Comparison of ENCODE assay signal across 15 cellular contexts in the genomic region with DNA sequence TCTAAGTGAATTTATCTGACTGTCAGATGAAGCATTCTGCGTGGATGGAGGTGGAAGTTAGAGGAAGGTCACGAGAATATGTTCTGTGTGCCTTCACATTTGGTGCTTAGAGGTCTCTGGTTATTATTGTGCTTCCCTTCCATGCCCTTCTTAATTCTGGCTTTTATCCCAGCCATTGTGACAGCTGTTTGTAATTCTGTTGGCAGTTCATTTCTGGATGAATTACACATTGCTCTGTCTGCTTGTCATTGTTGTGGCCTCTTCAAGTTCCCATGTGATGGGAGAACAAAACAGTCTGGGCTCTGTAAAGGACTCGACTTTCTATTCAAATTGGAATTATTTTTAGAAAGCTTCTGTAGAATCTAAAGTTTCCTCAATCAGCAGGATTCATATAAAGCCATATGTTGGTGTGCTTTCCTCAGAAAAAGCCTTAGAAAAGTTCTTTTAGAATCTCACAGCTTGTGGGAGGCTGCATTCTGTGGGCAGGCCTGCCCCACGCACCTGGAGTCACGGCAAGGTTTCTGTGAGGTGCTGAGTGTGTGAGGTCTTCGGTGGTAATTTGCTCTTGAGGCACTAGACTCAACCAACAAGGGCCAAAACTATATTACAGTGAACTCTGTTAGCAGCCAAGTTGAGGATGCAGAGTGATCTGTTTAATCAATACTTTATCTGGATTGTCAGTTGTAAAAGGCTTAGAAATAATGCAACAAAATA.
A peak's percentile ranks its signal among the peaks of the same experiment; 100 is the strongest.
DNase-seq lines count a peak whose midpoint lies in the region; ATAC-seq, FAIRE-seq and TF ChIP-seq lines count a peak whose summit lies in the region.
"Had no signal": no experiment of that assay in that cellular context is flagged by ENCODE, and none has a peak within 500 bp of the region (broad histone marks: within the 10 kb centered on the region; RNA-seq: fewer than 3 reads in every experiment).

No MANE protein-coding gene starts in this region.

- no peak for DNase-seq in Right ventricle myocardium inferior (ENCODE audit: missing footprints)
- no peak for DNase-seq in cardiac septum (ENCODE audit: low spot score)
- peak; percentile 1 for DNase-seq in brain microvascular endothelial cell
- DNase-seq in keratinocyte (ENCODE audit: low read depth, low spot score) = no peak
- no peak for DNase-seq in SIG-M5 (lab: John Stamatoyannopoulos, UW)
- DNase-seq: activated CD4-positive, alpha-beta T cell treated with anti-CD3 and anti-CD28 coated beads, Interleukin-2, amount 10 ng/mL, durations not matched to agents 7 days and 5 days; Karpas-422; lower lobe of right lung; occipital lobe; upper lobe of right lung had no signal

- H4K20me1 ChIP-seq in keratinocyte (ENCODE audit: control insufficient read depth, extremely low read depth, insufficient read depth, low read length) = no peaks in the 10 kb centered on the region

- no peaks in the 10 kb centered on the region for H3K9me1 ChIP-seq in keratinocyte (ENCODE audit: control insufficient read depth, extremely low read depth, insufficient read depth, low read length)

- peak; percentile 85 for ATAC-seq in Right ventricle myocardium inferior
- ATAC-seq in GM18511 (IDR thresholded peaks at IDR 0.05; ENCODE audit: unreplicated experiment) = no peak
- no peak for ATAC-seq in HG03139 (IDR thresholded peaks at IDR 0.05; ENCODE audit: unreplicated experiment)
- no peak for ATAC-seq in HG03175 (IDR thresholded peaks at IDR 0.05; ENCODE audit: unreplicated experiment)
- ATAC-seq: lower lobe of right lung, Panc1, upper lobe of right lung had no signal

- H3K27me3 ChIP-seq in brain microvascular endothelial cell (replicated peaks) (no peaks in the 10 kb centered on the region), keratinocyte (ENCODE audit: control insufficient read depth, extremely low read depth, insufficient read depth, low read length) (no peaks in the 10 kb centered on the region)
- H3K27me3 ChIP-seq: upper lobe of right lung had no signal

- H2AFZ ChIP-seq in keratinocyte (ENCODE audit: control insufficient read depth, low read length) = no peak overlapping the region

- no peak overlapping the region for H3K4me3 ChIP-seq in brain microvascular endothelial cell (ENCODE audit: low read depth, low read length)
- H3K4me3 ChIP-seq in keratinocyte (ENCODE audit: control insufficient read depth in 2 of 3, extremely low read depth in 1 of 3, insufficient read depth in 2 of 3, low read depth in 1 of 3, low read length in 3 of 3) = no peak overlapping the region
- H3K4me3 ChIP-seq: lower lobe of right lung, upper lobe of right lung had no signal

- FAIRE-seq in keratinocyte (lab: Jason Lieb, UNC) = peak; percentile 43
- FAIRE-seq: GM12892 had no signal

- no peak overlapping the region for H3K27ac ChIP-seq in brain microvascular endothelial cell
- no peak overlapping the region for H3K27ac ChIP-seq in keratinocyte (ENCODE audit: control insufficient read depth, insufficient read depth, low read length)
- H3K27ac ChIP-seq: lower lobe of right lung, upper lobe of right lung had no signal

- no peaks in the 10 kb centered on the region for H3K79me2 ChIP-seq in keratinocyte (ENCODE audit: control insufficient read depth, insufficient read depth, low read length)

- intact Hi-C loops in Right ventricle myocardium inferior (cut with DNase I) = loop anchor here (1.0 kb wide), 1 partner anchor 31 kb away; no protein-coding TSS in a partner anchor
- intact Hi-C loops in cardiac septum (cut with DNase I) = no loop called here

- H3K9me3 ChIP-seq in keratinocyte (ENCODE audit: control insufficient read depth, low read depth, low read length) = no peaks in the 10 kb centered on the region
- H3K9me3 ChIP-seq: upper lobe of right lung had no signal

- H3K9ac ChIP-seq in keratinocyte (ENCODE audit: control insufficient read depth, extremely low read depth, insufficient read depth, low read length) = no peak overlapping the region

- in situ Hi-C loops in brain microvascular endothelial cell (cut with HindIII; ENCODE audit: low pct_ligation_motif_present, low sequenced_read_pairs) = no loop called here

- no peak overlapping the region for H3K4me2 ChIP-seq in keratinocyte (ENCODE audit: control insufficient read depth, extremely low read depth, insufficient read depth, low read depth, low read length)

- H3K4me1 ChIP-seq in keratinocyte (ENCODE audit: control insufficient read depth, extremely low read depth, insufficient read depth, low read length) = peaks cover 28% of the 10 kb centered on the region

- dilution Hi-C loops in keratinocyte (cut with MboI; ENCODE audit: extremely low pct_ligation_motif_present, low sequenced_read_pairs) = no loop called here

- H3K36me3 ChIP-seq in brain microvascular endothelial cell (replicated peaks) (no peaks in the 10 kb centered on the region), keratinocyte (ENCODE audit: control insufficient read depth in 2 of 2, extremely low read depth in 1 of 2, insufficient read depth in 2 of 2, low read length in 2 of 2) (no peaks in the 10 kb centered on the region)
- H3K36me3 ChIP-seq: lower lobe of right lung, upper lobe of right lung had no signal

- TF ChIP-seq CTCF in brain microvascular endothelial cell (IDR thresholded peaks at IDR 0.05; ENCODE audit: low read depth, low read length, missing control alignments) = no peak
- no peak for TF ChIP-seq CTCF in keratinocyte (optimal IDR thresholded peaks at IDR 0.05 in 1 of 3, IDR thresholded peaks at IDR 0.05 in 1 of 3, conservative IDR thresholded peaks at IDR 0.05 in 1 of 3; ENCODE audit: extremely low read depth in 1 of 3, insufficient read depth in 2 of 3, low read length in 3 of 3)
